ENCODE assay signal across 15 cellular contexts in the genomic region with DNA sequence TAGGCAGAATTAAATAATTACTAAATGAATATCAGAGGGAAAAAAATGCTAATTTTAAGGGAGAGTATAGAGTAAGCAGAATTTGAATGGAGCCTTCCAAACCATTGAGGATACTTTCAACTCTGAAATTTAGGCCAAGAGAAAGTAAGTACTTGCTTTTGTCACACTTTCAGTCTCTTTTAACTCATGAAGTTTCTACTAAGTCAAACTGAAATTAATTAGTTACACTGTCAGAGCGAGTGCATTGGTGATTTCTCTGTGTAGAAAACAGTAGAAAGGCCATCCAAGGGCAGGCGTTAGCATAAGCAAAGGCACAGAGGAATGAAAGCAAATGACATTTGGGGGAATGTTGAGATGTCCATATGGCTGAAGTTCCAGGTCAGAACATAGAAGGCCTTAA.
A peak's percentile ranks its signal among the peaks of the same experiment; 100 is the strongest.
DNase-seq lines count a peak whose midpoint lies in the region; ATAC-seq and TF ChIP-seq lines count a peak whose summit lies in the region.
"Had no signal": no experiment of that assay in that cellular context is flagged by ENCODE, and none has a peak within 500 bp of the region (broad histone marks: within the 10 kb centered on the region; RNA-seq: fewer than 3 reads in every experiment).

No MANE protein-coding gene starts in this region.

- TF ChIP-seq CTCF in WERI-Rb-1 (IDR thresholded peaks at IDR 0.05; ENCODE audit: low read depth, low read length), result no peak

- CTCF ChIA-PET in activated CD4-positive, alpha-beta memory T cell treated with anti-CD3 and anti-CD28 coated beads for 36 hours (lab: Charles Lee), result interaction anchor here (0.8 kb wide), 1 partner anchor 121 kb away, joined by 3 read pairs; no protein-coding TSS in a partner anchor

- no peak for DNase-seq in memory B cell (ENCODE audit: low spot score in 2 of 2)
- no peak for DNase-seq in effector CD4-positive, alpha-beta T cell
- no peak for DNase-seq in activated CD8-positive, alpha-beta memory T cell treated with anti-CD3 and anti-CD28 coated beads, Interleukin-2, amount 50 U/mL, for 4 hours
- no peak for DNase-seq in activated CD4-positive, alpha-beta memory T cell treated with anti-CD3 and anti-CD28 coated beads for 36 hours
- DNase-seq in WERI-Rb-1, result no peak
- DNase-seq: activated T-cell treated with anti-CD3 and anti-CD28 coated beads, Interleukin-2, amount 50 U/mL, for 48 hours; CD8-positive, alpha-beta memory T cell; heart left ventricle; NCI-H226 had no signal

- no peaks in the 10 kb centered on the region for H3K27me3 Mint-ChIP-seq in memory B cell
- peaks cover 1% of the 10 kb centered on the region for H3K27me3 Mint-ChIP-seq in activated CD4-positive, alpha-beta memory T cell treated with anti-CD3 and anti-CD28 coated beads for 36 hours
- H3K27me3 Mint-ChIP-seq: brain; CD8-positive, alpha-beta memory T cell had no signal

- no peak overlapping the region for H3K4me3 ChIP-seq in WERI-Rb-1 (ENCODE audit: low read depth, low read length)
- H3K4me3 ChIP-seq: heart left ventricle had no signal

- POLR2A ChIA-PET in activated CD4-positive, alpha-beta memory T cell treated with anti-CD3 and anti-CD28 coated beads for 36 hours (lab: Charles Lee), result no interaction called here

- intact Hi-C loops in activated CD4-positive, alpha-beta memory T cell treated with anti-CD3 and anti-CD28 coated beads for 36 hours (cut with micrococcal nuclease), result no loop called here

- ATAC-seq in GM18868 (IDR thresholded peaks at IDR 0.05; ENCODE audit: unreplicated experiment) (peak; percentile 51), GM21717 (IDR thresholded peaks at IDR 0.05; ENCODE audit: unreplicated experiment) (peak; percentile 64), HG03066 (IDR thresholded peaks at IDR 0.05; ENCODE audit: low read depth, unreplicated experiment) (peak; percentile 70), memory B cell (ENCODE audit: low read depth) (no peak)

- H3K9me3 Mint-ChIP-seq in memory B cell, result no peaks in the 10 kb centered on the region
- H3K9me3 Mint-ChIP-seq in activated CD4-positive, alpha-beta memory T cell treated with anti-CD3 and anti-CD28 coated beads for 36 hours, result no peaks in the 10 kb centered on the region
- H3K9me3 Mint-ChIP-seq: brain; CD8-positive, alpha-beta memory T cell; neural crest cell had no signal

- peak overlapping the region; percentile 63 for H3K27ac Mint-ChIP-seq in memory B cell
- H3K27ac Mint-ChIP-seq in activated CD4-positive, alpha-beta memory T cell treated with anti-CD3 and anti-CD28 coated beads for 36 hours, result no peak overlapping the region
- H3K27ac Mint-ChIP-seq: CD8-positive, alpha-beta memory T cell had no signal

- H3K4me3 Mint-ChIP-seq in memory B cell, result no peak overlapping the region
- no peak overlapping the region for H3K4me3 Mint-ChIP-seq in activated CD4-positive, alpha-beta memory T cell treated with anti-CD3 and anti-CD28 coated beads for 36 hours
- H3K4me3 Mint-ChIP-seq: CD8-positive, alpha-beta memory T cell; neural crest cell had no signal

- peaks cover 2% of the 10 kb centered on the region for H3K27me3 ChIP-seq in WERI-Rb-1 (ENCODE audit: insufficient read depth, low read depth, severe bottlenecking)
- H3K27me3 ChIP-seq: heart left ventricle had no signal

- H3K36me3 ChIP-seq in WERI-Rb-1, result no peaks in the 10 kb centered on the region
- H3K36me3 ChIP-seq: heart left ventricle had no signal

- H3K9me3 ChIP-seq in WERI-Rb-1 (ENCODE audit: severe bottlenecking), result no peaks in the 10 kb centered on the region
- H3K9me3 ChIP-seq: heart left ventricle had no signal

- H3K36me3 Mint-ChIP-seq in memory B cell, result peaks cover 15% of the 10 kb centered on the region
- no peaks in the 10 kb centered on the region for H3K36me3 Mint-ChIP-seq in activated CD4-positive, alpha-beta memory T cell treated with anti-CD3 and anti-CD28 coated beads for 36 hours
- H3K36me3 Mint-ChIP-seq: brain had no signal

- H3K4me1 Mint-ChIP-seq in memory B cell, result peaks cover 42% of the 10 kb centered on the region
- H3K4me1 Mint-ChIP-seq in activated CD4-positive, alpha-beta memory T cell treated with anti-CD3 and anti-CD28 coated beads for 36 hours (ENCODE audit: low read depth), result peaks cover 6% of the 10 kb centered on the region
- H3K4me1 Mint-ChIP-seq: CD8-positive, alpha-beta memory T cell had no signal

- no peak overlapping the region for H3K27ac ChIP-seq in WERI-Rb-1
- H3K27ac ChIP-seq: VCaP had no signal
